ENCODE assay signal across 1 cellular context in the genomic region with DNA sequence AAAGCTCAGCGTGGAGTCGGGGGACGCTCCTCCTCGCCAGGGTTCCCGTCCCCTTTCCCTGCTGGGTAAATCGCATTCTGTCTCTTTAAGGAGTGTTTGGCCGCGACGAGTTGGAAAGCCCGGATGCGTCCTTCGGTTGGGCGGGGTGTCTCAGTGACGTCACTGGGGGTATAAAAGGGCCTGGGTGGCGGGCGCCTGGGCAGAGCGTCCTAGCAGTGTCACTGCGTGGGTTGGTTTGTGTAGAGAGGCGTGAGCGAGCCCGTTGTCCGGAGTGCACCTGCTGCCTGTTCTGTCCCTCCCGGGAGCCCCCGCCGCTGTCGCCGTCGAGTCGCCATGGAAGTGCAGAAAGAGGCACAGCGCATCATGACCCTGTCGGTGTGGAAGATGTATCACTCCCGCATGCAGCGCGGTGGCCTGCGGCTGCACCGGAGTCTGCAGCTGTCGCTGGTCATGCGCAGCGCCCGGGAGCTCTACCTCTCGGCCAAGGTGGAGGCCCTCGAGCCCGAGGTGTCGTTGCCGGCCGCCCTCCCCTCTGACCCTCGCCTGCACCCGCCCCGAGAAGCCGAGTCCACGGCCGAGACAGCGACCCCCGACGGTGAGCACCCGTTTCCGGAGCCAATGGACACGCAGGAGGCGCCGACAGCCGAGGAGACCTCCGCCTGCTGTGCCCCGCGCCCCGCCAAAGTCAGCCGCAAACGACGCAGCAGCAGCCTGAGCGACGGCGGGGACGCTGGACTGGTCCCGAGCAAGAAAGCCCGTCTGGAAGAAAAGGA.
TF ChIP-seq lines count a peak whose summit lies in the region.

No MANE protein-coding gene starts in this region.

TF ChIP-seq in K562, 482 proteins besides CTCF, POLR2A, EP300 and RAD21 (continued from another document):
- TF ChIP-seq, protein P1, sequence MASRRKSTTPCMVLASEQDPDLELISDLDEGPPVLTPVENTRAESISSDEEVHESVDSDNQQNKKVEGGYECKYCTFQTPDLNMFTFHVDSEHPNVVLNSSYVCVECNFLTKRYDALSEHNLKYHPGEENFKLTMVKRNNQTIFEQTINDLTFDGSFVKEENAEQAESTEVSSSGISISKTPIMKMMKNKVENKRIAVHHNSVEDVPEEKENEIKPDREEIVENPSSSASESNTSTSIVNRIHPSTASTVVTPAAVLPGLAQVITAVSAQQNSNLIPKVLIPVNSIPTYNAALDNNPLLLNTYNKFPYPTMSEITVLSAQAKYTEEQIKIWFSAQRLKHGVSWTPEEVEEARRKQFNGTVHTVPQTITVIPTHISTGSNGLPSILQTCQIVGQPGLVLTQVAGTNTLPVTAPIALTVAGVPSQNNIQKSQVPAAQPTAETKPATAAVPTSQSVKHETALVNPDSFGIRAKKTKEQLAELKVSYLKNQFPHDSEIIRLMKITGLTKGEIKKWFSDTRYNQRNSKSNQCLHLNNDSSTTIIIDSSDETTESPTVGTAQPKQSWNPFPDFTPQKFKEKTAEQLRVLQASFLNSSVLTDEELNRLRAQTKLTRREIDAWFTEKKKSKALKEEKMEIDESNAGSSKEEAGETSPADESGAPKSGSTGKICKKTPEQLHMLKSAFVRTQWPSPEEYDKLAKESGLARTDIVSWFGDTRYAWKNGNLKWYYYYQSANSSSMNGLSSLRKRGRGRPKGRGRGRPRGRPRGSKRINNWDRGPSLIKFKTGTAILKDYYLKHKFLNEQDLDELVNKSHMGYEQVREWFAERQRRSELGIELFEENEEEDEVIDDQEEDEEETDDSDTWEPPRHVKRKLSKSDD (conservative IDR thresholded peaks at IDR 0.05; ENCODE audit: low read length) = no peak
- TF ChIP-seq CHD2 (IDR thresholded peaks at IDR 0.05; ENCODE audit: low read depth, low read length) = 0 out of 2 replicates have a peak, but pooled peaks have one; percentile 45
- peak; percentile 52; the same call in 1 of the 2 replicates for TF ChIP-seq MEF2D (tag; conservative IDR thresholded peaks at IDR 0.05; ENCODE audit: low read depth)
- no peak for TF ChIP-seq ZNF134 (CRISPR knock-in tag; conservative IDR thresholded peaks at IDR 0.05)
- TF ChIP-seq ZNF764 (CRISPR knock-in tag; IDR thresholded peaks at IDR 0.05; ENCODE audit: low read depth) = 0 out of 2 replicates have a peak, but pooled peaks have one; percentile 32
- TF ChIP-seq CEBPZ (IDR thresholded peaks at IDR 0.05; ENCODE audit: borderline replicate concordance, low read depth, low read length) = no peak
